8 cellular contexts compared by ENCODE assay signal in genomic region chr3:13648060-13648743, GRCh38.
DNase-seq lines count a peak whose midpoint lies in the region; ATAC-seq and TF ChIP-seq lines count a peak whose summit lies in the region.

No MANE protein-coding gene starts in this region.

- no peak overlapping the region for H3K27ac Mint-ChIP-seq in CD4-positive, alpha-beta T cell

- H3K36me3 ChIP-seq in brain microvascular endothelial cell (replicated peaks) (no peaks in the 10 kb centered on the region), iPS-18a (ENCODE audit: control insufficient read depth, low read depth, low read length) (no peaks in the 10 kb centered on the region)

- intact Hi-C loops in CD4-positive, alpha-beta T cell (cut with DNase I, micrococcal nuclease), result loop anchor here (1.0 to 10.0 kb wide), 4 partner anchors 152 to 781 kb away; no protein-coding TSS in a partner anchor

- in situ Hi-C loops in brain microvascular endothelial cell (cut with HindIII; ENCODE audit: low pct_ligation_motif_present, low sequenced_read_pairs), result loop anchor here (25.0 kb wide), 1 partner anchor 136 kb away; no protein-coding TSS in a partner anchor

- POLR2A ChIA-PET in CD4-positive, alpha-beta T cell (lab: Charles Lee), result interaction anchor here (1.6 to 2.5 kb wide), 3 partner anchors 152 to 556 kb away, joined by 3 to 11 read pairs (median 9); partner anchors contain the start of gene HDAC11

- peaks cover 50% of the 10 kb centered on the region for H3K4me1 Mint-ChIP-seq in CD4-positive, alpha-beta T cell (ENCODE audit: low read depth)

- CTCF ChIA-PET in CD4-positive, alpha-beta T cell (lab: Charles Lee), result interaction anchor here (0.6 to 5.0 kb wide), 15 partner anchors 10 to 556 kb away, joined by 3 to 54 read pairs (median 4); partner anchors contain the start of genes HDAC11 and WNT7A

- peaks cover 4% of the 10 kb centered on the region for H3K4me1 ChIP-seq in iPS-18a (ENCODE audit: control insufficient read depth, low read depth, low read length)

- ATAC-seq in CD4-positive, alpha-beta T cell (ENCODE audit: poor library complexity), result peak; percentile 38
- ATAC-seq in GM21381 (IDR thresholded peaks at IDR 0.05; ENCODE audit: unreplicated experiment) (peak; percentile 51), GM19467 (IDR thresholded peaks at IDR 0.05; ENCODE audit: unreplicated experiment) (no peak)

- no peaks in the 10 kb centered on the region for H3K36me3 Mint-ChIP-seq in CD4-positive, alpha-beta T cell (ENCODE audit: low read depth)

- H3K4me3 Mint-ChIP-seq in CD4-positive, alpha-beta T cell, result no peak overlapping the region

- no peak overlapping the region for H3K27ac ChIP-seq in CD4-positive, alpha-beta T cell (ENCODE audit: low read depth, low read length)
- H3K27ac ChIP-seq in brain microvascular endothelial cell (no peak overlapping the region), iPS-18a (ENCODE audit: low read length) (peak overlapping the region; percentile 44)

- no peak overlapping the region for H3K4me3 ChIP-seq in brain microvascular endothelial cell (ENCODE audit: low read depth, low read length)
- H3K4me3 ChIP-seq in iPS-18a (ENCODE audit: low read length), result peak overlapping the region; percentile 7

- no peaks in the 10 kb centered on the region for H3K9me3 Mint-ChIP-seq in CD4-positive, alpha-beta T cell

- H3K9me3 ChIP-seq in CD4-positive, alpha-beta T cell (ENCODE audit: control insufficient read depth, low read length), result no peaks in the 10 kb centered on the region
- no peaks in the 10 kb centered on the region for H3K9me3 ChIP-seq in iPS-18a (ENCODE audit: control insufficient read depth, low read depth, low read length)

- TF ChIP-seq CTCF in CD4-positive, alpha-beta T cell (IDR thresholded peaks at IDR 0.05), result peak; percentile 95
- peak; percentile 100 for TF ChIP-seq CTCF in brain microvascular endothelial cell (IDR thresholded peaks at IDR 0.05; ENCODE audit: low read depth, low read length, missing control alignments)

- DNase-seq in CD4-positive, alpha-beta T cell, result peak; percentile 54 to 81 (median 70)
- DNase-seq in NCI-H1930 (lab: John Stamatoyannopoulos, UW) (peak; percentile 41 to 71), UCSD-AML1 (lab: John Stamatoyannopoulos, UW; ENCODE audit: unreplicated experiment) (peak; percentile 83), brain microvascular endothelial cell (peak; percentile 75)
- peak; percentile 78 for DNase-seq in stimulated activated CD4-positive, alpha-beta T cell treated with anti-CD3 and anti-CD28 coated beads, Interleukin-12 subunit alpha, Interleukin-12 subunit beta, amount 100 ng/mL, for 4 hours

- peaks cover 34% of the 10 kb centered on the region for H3K27me3 Mint-ChIP-seq in CD4-positive, alpha-beta T cell

- H3K27me3 ChIP-seq in CD4-positive, alpha-beta T cell (ENCODE audit: control insufficient read depth, insufficient read depth, low read length), result peaks cover 10% of the 10 kb centered on the region
- no peaks in the 10 kb centered on the region for H3K27me3 ChIP-seq in brain microvascular endothelial cell (replicated peaks)
- H3K27me3 ChIP-seq in iPS-18a (ENCODE audit: control insufficient read depth, insufficient read depth, low read length), result peaks cover 6% of the 10 kb centered on the region

- peak overlapping the region; percentile 56 for H3K9ac ChIP-seq in iPS-18a (ENCODE audit: low read length)
